8 cellular contexts compared by ENCODE assay signal in the genomic region with DNA sequence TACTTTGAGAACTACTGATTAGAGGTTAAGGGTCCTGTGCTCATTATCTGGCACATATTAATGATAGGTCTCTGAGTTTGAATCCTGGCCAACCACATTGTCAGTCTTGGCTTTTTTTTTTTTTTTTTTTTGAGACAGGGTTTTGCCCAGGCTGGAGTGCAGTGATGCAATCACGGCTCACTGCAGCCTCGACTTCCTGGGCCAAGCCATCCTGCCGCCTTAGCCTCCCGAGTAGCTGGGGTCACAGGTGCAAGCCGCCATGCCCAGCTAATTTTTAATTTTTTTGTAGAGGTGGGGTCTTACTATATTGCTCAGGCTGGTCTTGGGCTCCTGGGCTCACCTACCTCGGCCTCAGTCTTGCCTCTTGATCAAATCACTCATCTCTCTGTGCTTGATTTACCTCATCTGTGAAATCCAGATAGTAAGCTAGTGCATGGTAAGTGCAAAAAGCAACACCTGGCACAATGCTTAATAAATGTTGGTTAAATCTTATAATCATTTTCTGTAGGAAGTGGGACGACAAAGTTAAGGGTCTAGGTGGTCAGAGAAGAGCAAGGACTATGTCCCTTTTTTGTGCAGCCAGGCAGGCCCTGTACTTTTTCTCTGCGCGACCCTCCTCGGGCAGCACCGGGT. TPM values are rescaled to one million over a fixed set of nuclear protein-coding genes. Genes with fewer than 3 reads are reported as not detected.
A peak's percentile ranks its signal among the peaks of the same experiment; 100 is the strongest.
DNase-seq lines count a peak whose midpoint lies in the region; ATAC-seq and TF ChIP-seq lines count a peak whose summit lies in the region.

No MANE protein-coding gene starts in this region.

- peak overlapping the region; percentile 65 for H3K4me2 ChIP-seq in IMR-90 (ENCODE audit: low read depth, low read length)

- TF ChIP-seq RAD21 in IMR-90 (IDR thresholded peaks at IDR 0.05; ENCODE audit: low read length): no peak

- peak overlapping the region; percentile 82 for H3K4me3 ChIP-seq in AG04449 (ENCODE audit: low read depth, low read length)
- H3K4me3 ChIP-seq in IMR-90 (ENCODE audit: insufficient read depth, low read depth, low read length): peak overlapping the region; percentile 85
- H3K4me3 ChIP-seq in brain microvascular endothelial cell (ENCODE audit: low read depth, low read length): peak overlapping the region; percentile 84
- peak overlapping the region; percentile 90 to 91 for H3K4me3 ChIP-seq in mucosa of rectum (ENCODE audit: low read length in 2 of 2)

- peak overlapping the region; percentile 85 for H3K14ac ChIP-seq in IMR-90 (replicated peaks; ENCODE audit: low read depth, low read length)

- in situ Hi-C loops in IMR-90 (cut with MboI; ENCODE audit: low sequenced_read_pairs) (loop anchor here (10.0 kb wide), 1 partner anchor 175 kb away; no protein-coding TSS in a partner anchor), brain microvascular endothelial cell (cut with HindIII; ENCODE audit: low pct_ligation_motif_present, low sequenced_read_pairs) (no loop called here), KBM-7 (cut with MboI; ENCODE audit: low pct_unique_long_range_greater_than_20kb, low sequenced_read_pairs) (no loop called here)

- H3K4ac ChIP-seq in IMR-90 (ENCODE audit: low read depth, low read length): peak overlapping the region; percentile 85

- H3K18ac ChIP-seq in IMR-90 (ENCODE audit: low read depth, low read length): peak overlapping the region; percentile 25

- 0 out of 2 replicates have a peak overlapping the region, but pooled peaks have one; percentile 7 for H4K91ac ChIP-seq in IMR-90 (ENCODE audit: insufficient read depth, low read depth, low read length)

- peak overlapping the region; percentile 91 for H2AK9ac ChIP-seq in IMR-90 (replicated peaks; ENCODE audit: low read depth, low read length, poor library complexity)

- H2BK120ac ChIP-seq in IMR-90 (ENCODE audit: low read depth, low read length): peak overlapping the region; percentile 36

- H3K23ac ChIP-seq in IMR-90 (ENCODE audit: low read depth, low read length): peak overlapping the region; percentile 79; the same call in 1 of the 2 replicates

- H3K9me1 ChIP-seq in IMR-90 (ENCODE audit: insufficient read depth, low read length): peaks cover 5% of the 10 kb centered on the region

- TF ChIP-seq POLR2A in IMR-90 (IDR thresholded peaks at IDR 0.05; ENCODE audit: low read depth, low read length): no peak

- H2AK5ac ChIP-seq in IMR-90 (ENCODE audit: low read depth, low read length): peak overlapping the region; percentile 3; the same call in 1 of the 2 replicates

- peak overlapping the region; percentile 50 for H4K5ac ChIP-seq in IMR-90 (ENCODE audit: low read depth, low read length)

- H3K27me3 ChIP-seq in IMR-90 (ENCODE audit: control insufficient read depth, insufficient read depth, low read length) (no peaks in the 10 kb centered on the region), brain microvascular endothelial cell (replicated peaks) (no peaks in the 10 kb centered on the region), mucosa of rectum (ENCODE audit: control insufficient read depth in 2 of 2, insufficient read depth in 2 of 2, low read length in 2 of 2) (no peaks in the 10 kb centered on the region)

- peak overlapping the region; percentile 26 for H2BK5ac ChIP-seq in IMR-90 (ENCODE audit: low read depth, low read length, poor library complexity, severe bottlenecking)

- H3K27ac ChIP-seq in IMR-90 (ENCODE audit: insufficient read depth, low read length) (peak overlapping the region; percentile 39), brain microvascular endothelial cell (peak overlapping the region; percentile 79), mucosa of rectum (ENCODE audit: low read depth in 2 of 2, low read length in 2 of 2) (peak overlapping the region; percentile 90 to 91)

- peaks cover 4% of the 10 kb centered on the region; the same call in 1 of the 2 replicates for H3K4me1 ChIP-seq in IMR-90 (ENCODE audit: control insufficient read depth, insufficient read depth, low read length)
- H3K4me1 ChIP-seq in mucosa of rectum (ENCODE audit: control insufficient read depth in 2 of 2, insufficient read depth in 2 of 2, low read length in 2 of 2): peaks cover 11% of the 10 kb centered on the region in 2 donors

- dilution Hi-C loops in IMR-90 (cut with HindIII; ENCODE audit: low sequenced_read_pairs, unreplicated experiment): no loop called here

- peak overlapping the region; percentile 55; the same call in 1 of the 3 replicates for H2BK15ac ChIP-seq in IMR-90 (ENCODE audit: low read depth, low read length)

- intact Hi-C loops in IMR-90 (cut with micrococcal nuclease): loop anchor here (1.0 kb wide), 1 partner anchor 53 kb away; a partner anchor contains a TSS

- ATAC-seq in IMR-90 (ENCODE audit: low read depth) (no peak), esophagus mucosa (no peak), GM18517 (IDR thresholded peaks at IDR 0.05; ENCODE audit: unreplicated experiment) (no peak)

- no TSS peak for BruUV-seq in IMR-90 (replicated peaks; lab: Mats Ljungman, UMichigan)

- H3K56ac ChIP-seq in IMR-90 (ENCODE audit: extremely low read depth, insufficient read depth, low read length): peak overlapping the region; percentile 83

- TF ChIP-seq CTCF in AG04449 (IDR thresholded peaks at IDR 0.05; ENCODE audit: insufficient read depth, low read length, missing control alignments): no peak
- no peak for TF ChIP-seq CTCF in IMR-90 (conservative IDR thresholded peaks at IDR 0.05; ENCODE audit: low read depth, low read length)
- no peak for TF ChIP-seq CTCF in brain microvascular endothelial cell (IDR thresholded peaks at IDR 0.05; ENCODE audit: low read depth, low read length, missing control alignments)

- peak overlapping the region; percentile 43; the same call in 1 of the 2 replicates for H2BK20ac ChIP-seq in IMR-90 (ENCODE audit: low read depth, low read length)

- H4K8ac ChIP-seq in IMR-90 (ENCODE audit: low read depth in 2 of 2, low read length in 2 of 2): peak overlapping the region; percentile 39 to 95; a peak in 3 of 4 replicates

- 0% methylated on average over 1 of the region's 11 CpGs; no CpG with 5 or more reads in 1 of the 2 experiments for WGBS in IMR-90 (ENCODE audit: extremely low coverage in 2 of 2, insufficient read length in 1 of 2), 2 experiments

- CTCF ChIA-PET in AG04449 (lab: Yijun Ruan, JAX): interaction anchor here (1.3 to 4.1 kb wide), 5 partner anchors 9 to 16 kb away, joined by 3 to 21 read pairs (median 5); no protein-coding TSS in a partner anchor
- CTCF ChIA-PET in IMR-90 (lab: Yijun Ruan, JAX): interaction anchor here (0.6 kb wide), 1 partner anchor 47 kb away, joined by 5 read pairs; no protein-coding TSS in a partner anchor

- H3K36me3 ChIP-seq in IMR-90 (ENCODE audit: control insufficient read depth, insufficient read depth, low read length): no peaks in the 10 kb centered on the region
- H3K36me3 ChIP-seq in brain microvascular endothelial cell (replicated peaks): no peaks in the 10 kb centered on the region
- no peaks in the 10 kb centered on the region for H3K36me3 ChIP-seq in mucosa of rectum (ENCODE audit: control insufficient read depth in 2 of 2, insufficient read depth in 2 of 2, low read length in 2 of 2)

- H3K9me3 ChIP-seq in IMR-90 (ENCODE audit: control insufficient read depth, insufficient read depth, low read length): no peaks in the 10 kb centered on the region
- no peaks in the 10 kb centered on the region for H3K9me3 ChIP-seq in mucosa of rectum (ENCODE audit: control insufficient read depth in 2 of 2, low read length in 2 of 2)

- DNase-seq in AG04449 (ENCODE audit: low read depth, low spot score) (no peak), IMR-90 (no peak), brain microvascular endothelial cell (no peak), KBM-7 (no peak)
- DNase-seq in activated CD4-positive, alpha-beta T cell treated with anti-CD3 and anti-CD28 coated beads for 4 hours: no peak

- POLR2A ChIA-PET in AG04449 (lab: Yijun Ruan, JAX): interaction anchor here (0.6 kb wide), 1 partner anchor 627 kb away, joined by 3 read pairs; no protein-coding TSS in a partner anchor
- POLR2A ChIA-PET in IMR-90 (lab: Charles Lee; ENCODE audit: unreplicated experiment): no interaction called here

- peak overlapping the region; percentile 100 for H2AFZ ChIP-seq in IMR-90 (replicated peaks; ENCODE audit: low read length, poor library complexity)

- H4K20me1 ChIP-seq in IMR-90 (ENCODE audit: insufficient read depth, low read length): no peaks in the 10 kb centered on the region

- H3K79me1 ChIP-seq in IMR-90 (ENCODE audit: low read depth in 1 of 2, low read length in 2 of 2): peaks cover 8 to 32% of the 10 kb centered on the region in 2 experiments

- H3K9ac ChIP-seq in IMR-90 (ENCODE audit: low read depth, low read length) (peak overlapping the region; percentile 51), mucosa of rectum (ENCODE audit: low read depth in 1 of 2, low read length in 2 of 2) (peak overlapping the region; percentile 82 to 83)

TF ChIP-seq in IMR-90, 13 proteins besides CTCF, POLR2A, EP300 and RAD21:
- TF ChIP-seq CEBPB (IDR thresholded peaks at IDR 0.05; ENCODE audit: low read depth, low read length): 0 out of 2 replicates have a peak, but pooled peaks have one; percentile 37
- TF ChIP-seq RFX5 (IDR thresholded peaks at IDR 0.05; ENCODE audit: low read depth, low read length): no peak
- no peak for TF ChIP-seq SMC3 (IDR thresholded peaks at IDR 0.05; ENCODE audit: low read depth, low read length)
- no peak for TF ChIP-seq MXI1 (IDR thresholded peaks at IDR 0.05; ENCODE audit: borderline replicate concordance, low read depth, low read length)

RNA-seq across cellular contexts. Expression of a gene that starts 0.4 kb away (rescaled TPM):
- 63.6 and 76.2 TPM in 2 replicates for total RNA-seq in IMR-90 (2012; rRNA removed)
- 37.3 and 40.5 TPM in 2 replicates for polyA plus RNA-seq in IMR-90 (2012; rRNA removed)
- 26.1 and 27.1 TPM in 2 replicates for polyA plus RNA-seq in IMR-90 (2012; cell fraction: cytosol; rRNA removed)
- 15.2 and 19.3 TPM in 2 replicates for polyA plus RNA-seq in IMR-90 (2012; cell fraction: nucleus; rRNA removed; ENCODE audit: low replicate concordance)
- total RNA-seq in esophagus mucosa: 32.0 TPM

RNA-seq across cellular contexts. Expression of a gene that starts 53.6 kb away (rescaled TPM):
- total RNA-seq in IMR-90 (2012; rRNA removed): 13.6 and 20.8 TPM in 2 replicates
- 4.0 and 7.1 TPM in 2 replicates for polyA plus RNA-seq in IMR-90 (2012; rRNA removed)
- polyA plus RNA-seq in IMR-90 (2012; cell fraction: cytosol; rRNA removed): 1.2 and 2.3 TPM in 2 replicates
- 0.79 and 3.5 TPM in 2 replicates for polyA plus RNA-seq in IMR-90 (2012; cell fraction: nucleus; rRNA removed; ENCODE audit: low replicate concordance)
- total RNA-seq in esophagus mucosa: 13.8 TPM

Comparison
In these comparisons a context has a peak if more than half of its experiments do, and no peak if none do; other contexts are left out.
1. H3K27ac ChIP-seq: peak in every context shown above with its lines; median percentile 90 in mucosa of rectum; 79 in brain microvascular endothelial cell; 39 in IMR-90.